In genomic region chr20:8132015-8132631, GRCh38 we compare ENCODE assay signal across 8 cellular contexts. TPM values are rescaled to one million over a fixed set of nuclear protein-coding genes. Genes with fewer than 3 reads are reported as not detected.
DNase-seq lines count a peak whose midpoint lies in the region; ATAC-seq and TF ChIP-seq lines count a peak whose summit lies in the region.

Gene PLCB1, plus strand, starts transcription at chr20:8132266. Its CDS starts 386 bp downstream, at chr20:8132652.

- H3K9me3 ChIP-seq in mononuclear cell (ENCODE audit: low read depth, low read length), result no peaks in the 10 kb centered on the region

- DNase-seq in HL-60 (ENCODE audit: low read depth in 1 of 2, low spot score in 1 of 2), result peak in 1 of 2 experiments; percentile 82
- peak; percentile 80 for DNase-seq in NOMO-1 treated with dmso at 0.1 percent for 144 hours (lab: John Stamatoyannopoulos, UW; ENCODE audit: unreplicated experiment)
- peak; percentile 71 for DNase-seq in activated T-cell treated with anti-CD3 and anti-CD28 coated beads for 48 hours (ENCODE audit: low read depth)
- no peak for DNase-seq in epithelial cell of proximal tubule (ENCODE audit: low read depth)
- peak; percentile 63 to 72 for DNase-seq in stimulated activated CD8-positive, alpha-beta memory T cell treated with anti-CD3 and anti-CD28 coated beads, Interleukin-2, amount 100 ng/mL, for 48 hours (ENCODE audit: low read depth in 2 of 2)

- H3K4me1 ChIP-seq in mononuclear cell (ENCODE audit: insufficient read depth, low read length), result peaks cover 22% of the 10 kb centered on the region

- H3K27me3 ChIP-seq in HL-60 (ENCODE audit: insufficient read depth, poor library complexity, severe bottlenecking) (no peaks in the 10 kb centered on the region), mononuclear cell (ENCODE audit: insufficient read depth, low read length) (peaks cover 4% of the 10 kb centered on the region)

- TF ChIP-seq CTCF in C4-2B (conservative IDR thresholded peaks at IDR 0.05) (peak; percentile 93), HL-60 (IDR thresholded peaks at IDR 0.05; ENCODE audit: insufficient read depth, low read length) (peak; percentile 58), epithelial cell of proximal tubule (conservative IDR thresholded peaks at IDR 0.05; ENCODE audit: low read depth, low read length) (peak; percentile 79)

- ATAC-seq in GM19452 (IDR thresholded peaks at IDR 0.05; ENCODE audit: unreplicated experiment), result peak; percentile 69

- peak within 1 kb of the TSS; percentile 59 for H3K27ac ChIP-seq in C4-2B
- H3K27ac ChIP-seq in HL-60 (replicated peaks), result no peak within 1 kb of the TSS

- H3K4me3 ChIP-seq in HL-60 (replicated peaks; ENCODE audit: insufficient read depth, low read length) (peak within 1 kb of the TSS; percentile 67), epithelial cell of proximal tubule (ENCODE audit: low read depth, low read length) (peak within 1 kb of the TSS; percentile 54), mononuclear cell (ENCODE audit: low read length) (peak within 1 kb of the TSS; percentile 48)

RNA-seq across cellular contexts. Expression of gene PLCB1, which starts in this region (rescaled TPM):
- total RNA-seq in epithelial cell of proximal tubule (0.07 and 2.2 TPM in 2 replicates), mononuclear cell (14.6 TPM)
